In the genomic region with DNA sequence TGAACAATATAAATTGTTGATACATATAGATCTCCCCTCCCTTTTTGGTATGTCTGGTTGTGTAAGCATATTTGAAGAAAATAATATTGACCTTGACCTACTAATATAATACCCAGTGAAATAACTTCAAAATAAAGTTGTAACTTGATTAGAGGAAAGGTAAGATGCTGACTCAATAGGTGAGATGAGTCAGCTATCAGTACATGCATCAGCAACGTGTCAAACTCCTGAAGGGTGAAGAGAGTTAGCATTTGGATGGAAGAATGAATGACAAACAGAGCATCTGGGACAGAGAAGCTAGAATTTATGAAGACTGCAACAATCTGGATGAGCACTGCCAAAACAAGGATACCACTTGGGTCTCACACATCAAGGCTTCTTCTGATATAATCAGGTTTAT, we compare ENCODE assay signal across 17 cellular contexts.
A peak's percentile ranks its signal among the peaks of the same experiment; 100 is the strongest.
DNase-seq lines count a peak whose midpoint lies in the region; ATAC-seq and TF ChIP-seq lines count a peak whose summit lies in the region.
"Had no signal": no experiment of that assay in that cellular context is flagged by ENCODE, and none has a peak within 500 bp of the region (broad histone marks: within the 10 kb centered on the region; RNA-seq: fewer than 3 reads in every experiment).

No MANE protein-coding gene starts in this region.

- no peak overlapping the region for H3K4me3 Mint-ChIP-seq in activated CD4-positive, alpha-beta T cell treated with anti-CD3 and anti-CD28 coated beads, Interleukin-2, amount 10 ng/mL, durations not matched to agents 24 days and 14 days
- no peak overlapping the region for H3K4me3 Mint-ChIP-seq in activated CD8-positive, alpha-beta T cell treated with anti-CD3 and anti-CD28 coated beads, Interleukin-2, amount 10 ng/mL, durations not matched to agents 7 days and 5 days
- H3K4me3 Mint-ChIP-seq: brain had no signal

- H3K4me3 ChIP-seq in mesendoderm (ENCODE audit: low read length) (no peak overlapping the region), stomach (no peak overlapping the region)
- H3K4me3 ChIP-seq: gastrocnemius medialis, prostate gland, tibial artery had no signal

- peaks cover 27% of the 10 kb centered on the region for H3K79me2 ChIP-seq in mesendoderm (ENCODE audit: control insufficient read depth, insufficient read depth, low read length)

- H3K23ac ChIP-seq in mesendoderm (ENCODE audit: low read length): no peak overlapping the region

- no peaks in the 10 kb centered on the region for H3K27me3 ChIP-seq in mesendoderm (ENCODE audit: insufficient read depth, low read length, poor library complexity)
- H3K27me3 ChIP-seq in stomach: no peaks in the 10 kb centered on the region
- H3K27me3 ChIP-seq: gastrocnemius medialis, tibial artery had no signal

- intact Hi-C loops in activated CD4-positive, alpha-beta T cell treated with anti-CD3 and anti-CD28 coated beads, Interleukin-2, amount 10 ng/mL, durations not matched to agents 24 days and 14 days (cut with micrococcal nuclease): loop anchor here (1.0 kb wide), 1 partner anchor 10 kb away; no protein-coding TSS in a partner anchor
- intact Hi-C loops in stomach (cut with DNase I; ENCODE audit: low total_unique reads): no loop called here

- TF ChIP-seq CTCF in stomach (IDR thresholded peaks at IDR 0.05): no peak

- H3K4me2 ChIP-seq in mesendoderm (ENCODE audit: low read length): no peak overlapping the region

- ATAC-seq in HG03196 (IDR thresholded peaks at IDR 0.05; ENCODE audit: unreplicated experiment): peak; percentile 24
- peak; percentile 24 for ATAC-seq in activated CD8-positive, alpha-beta T cell treated with anti-CD3 and anti-CD28 coated beads, Interleukin-2, amount 10 ng/mL, durations not matched to agents 7 days and 5 days
- ATAC-seq in HG03097 (IDR thresholded peaks at IDR 0.05; ENCODE audit: low FRiP score, unreplicated experiment): no peak

- peaks cover 31% of the 10 kb centered on the region for H3K4me1 Mint-ChIP-seq in activated CD4-positive, alpha-beta T cell treated with anti-CD3 and anti-CD28 coated beads, Interleukin-2, amount 10 ng/mL, durations not matched to agents 24 days and 14 days
- H3K4me1 Mint-ChIP-seq in activated CD8-positive, alpha-beta T cell treated with anti-CD3 and anti-CD28 coated beads, Interleukin-2, amount 10 ng/mL, durations not matched to agents 7 days and 5 days (ENCODE audit: low read depth): peaks cover 29% of the 10 kb centered on the region

- peaks cover 10% of the 10 kb centered on the region for H3K79me1 ChIP-seq in mesendoderm (ENCODE audit: low read length)

- H3K56ac ChIP-seq in mesendoderm (ENCODE audit: low read length): no peak overlapping the region

- H3K18ac ChIP-seq in mesendoderm (ENCODE audit: low read length): no peak overlapping the region

- POLR2A ChIA-PET in activated CD8-positive, alpha-beta T cell treated with anti-CD3 and anti-CD28 coated beads, Interleukin-2, amount 10 ng/mL, durations not matched to agents 7 days and 5 days (lab: Charles Lee): no interaction called here

- CTCF ChIA-PET in activated CD8-positive, alpha-beta T cell treated with anti-CD3 and anti-CD28 coated beads, Interleukin-2, amount 10 ng/mL, durations not matched to agents 7 days and 5 days (lab: Charles Lee): interaction anchor here (1.0 kb wide), 1 partner anchor 79 kb away, joined by 3 read pairs; no protein-coding TSS in a partner anchor

- peaks cover 5% of the 10 kb centered on the region for H3K36me3 Mint-ChIP-seq in activated CD4-positive, alpha-beta T cell treated with anti-CD3 and anti-CD28 coated beads, Interleukin-2, amount 10 ng/mL, durations not matched to agents 24 days and 14 days (ENCODE audit: low read depth)
- peaks cover 1% of the 10 kb centered on the region for H3K36me3 Mint-ChIP-seq in activated CD8-positive, alpha-beta T cell treated with anti-CD3 and anti-CD28 coated beads, Interleukin-2, amount 10 ng/mL, durations not matched to agents 7 days and 5 days (ENCODE audit: low read depth)

- peak overlapping the region; percentile 2 for H3K27ac Mint-ChIP-seq in activated CD4-positive, alpha-beta T cell treated with anti-CD3 and anti-CD28 coated beads, Interleukin-2, amount 10 ng/mL, durations not matched to agents 24 days and 14 days
- no peak overlapping the region for H3K27ac Mint-ChIP-seq in activated CD8-positive, alpha-beta T cell treated with anti-CD3 and anti-CD28 coated beads, Interleukin-2, amount 10 ng/mL, durations not matched to agents 7 days and 5 days

- no peak overlapping the region for H2BK120ac ChIP-seq in mesendoderm (ENCODE audit: low read depth, low read length)

- TF ChIP-seq EP300 in stomach (IDR thresholded peaks at IDR 0.05): no peak

- peaks cover 3% of the 10 kb centered on the region for H3K4me1 ChIP-seq in mesendoderm (ENCODE audit: control insufficient read depth, low read depth, low read length)
- H3K4me1 ChIP-seq in stomach: peaks cover 16 to 53% (median 39%) of the 10 kb centered on the region in 4 donors
- H3K4me1 ChIP-seq: prostate gland had no signal

- H2BK5ac ChIP-seq in mesendoderm (ENCODE audit: low read length): no peak overlapping the region

- no peak overlapping the region for H4K5ac ChIP-seq in mesendoderm (ENCODE audit: low read length)

- DNase-seq in activated CD4-positive, alpha-beta T cell treated with anti-CD3 and anti-CD28 coated beads, Interleukin-2, amount 10 ng/mL, durations not matched to agents 24 days and 14 days: no peak
- DNase-seq in activated CD4-positive, alpha-beta T cell treated with anti-CD3 and anti-CD28 coated beads, Interleukin-2, amount 50 U/mL, for 1 hour: no peak
- no peak for DNase-seq in activated CD8-positive, alpha-beta T cell treated with anti-CD3 and anti-CD28 coated beads, Interleukin-2, amount 10 ng/mL, durations not matched to agents 7 days and 5 days
- DNase-seq in mesendoderm (peak; percentile 79), stomach (no peak), NCI-H187 (lab: John Stamatoyannopoulos, UW) (no peak)
- DNase-seq: effector memory CD4-positive, alpha-beta T cell; gastrocnemius medialis; kidney; NCI-H2107; stimulated activated CD4-positive, alpha-beta T cell treated with anti-CD3 and anti-CD28 coated beads, Interleukin-15, amount 100 ng/mL, for 24 hours; tibial artery had no signal

- no peaks in the 10 kb centered on the region for H3K27me3 Mint-ChIP-seq in activated CD4-positive, alpha-beta T cell treated with anti-CD3 and anti-CD28 coated beads, Interleukin-2, amount 10 ng/mL, durations not matched to agents 24 days and 14 days
- no peaks in the 10 kb centered on the region for H3K27me3 Mint-ChIP-seq in activated CD8-positive, alpha-beta T cell treated with anti-CD3 and anti-CD28 coated beads, Interleukin-2, amount 10 ng/mL, durations not matched to agents 7 days and 5 days (ENCODE audit: low read depth)
- H3K27me3 Mint-ChIP-seq: brain had no signal

- TF ChIP-seq POLR2A in stomach (IDR thresholded peaks at IDR 0.05): no peak

- no CpG with 5 or more reads among the region's 1 CpG for WGBS in mesendoderm (ENCODE audit: extremely low coverage, insufficient coverage, low lambda C conversion rate)
- WGBS in stomach, 5 donors: 40 to 71% (median 53%) methylated on average over 1 of the region's 1 CpG

- no peaks in the 10 kb centered on the region for H3K9me3 ChIP-seq in stomach
- H3K9me3 ChIP-seq: gastrocnemius medialis, prostate gland, tibial artery had no signal

- H3K27ac ChIP-seq in mesendoderm (ENCODE audit: low read depth, low read length) (no peak overlapping the region), stomach (no peak overlapping the region)
- H3K27ac ChIP-seq: gastrocnemius medialis, prostate gland, tibial artery, VCaP had no signal

- no peak overlapping the region for H3K9ac ChIP-seq in mesendoderm (ENCODE audit: low read length)

- no peak overlapping the region for H2BK15ac ChIP-seq in mesendoderm (replicated peaks; ENCODE audit: low read depth)

- H3K36me3 ChIP-seq in mesendoderm (ENCODE audit: control insufficient read depth, insufficient read depth, low read length): no peaks in the 10 kb centered on the region
- H3K36me3 ChIP-seq in stomach: no peaks in the 10 kb centered on the region
- H3K36me3 ChIP-seq: gastrocnemius medialis, prostate gland, tibial artery had no signal

- no peak overlapping the region for H4K8ac ChIP-seq in mesendoderm (ENCODE audit: low read depth, low read length)

- no peaks in the 10 kb centered on the region for H3K9me3 Mint-ChIP-seq in activated CD4-positive, alpha-beta T cell treated with anti-CD3 and anti-CD28 coated beads, Interleukin-2, amount 10 ng/mL, durations not matched to agents 24 days and 14 days
- no peaks in the 10 kb centered on the region for H3K9me3 Mint-ChIP-seq in activated CD8-positive, alpha-beta T cell treated with anti-CD3 and anti-CD28 coated beads, Interleukin-2, amount 10 ng/mL, durations not matched to agents 7 days and 5 days (ENCODE audit: insufficient read depth)

- no peak overlapping the region for H3K4ac ChIP-seq in mesendoderm (ENCODE audit: low read depth, low read length)

- no peak overlapping the region for H2AK5ac ChIP-seq in mesendoderm (ENCODE audit: low read length)
